Comparison of ENCODE assay signal across 18 cellular contexts in genomic region chr10:47314416-47314970, GRCh38. TPM values are rescaled to one million over a fixed set of nuclear protein-coding genes. Genes with fewer than 3 reads are reported as not detected.
DNase-seq lines count a peak whose midpoint lies in the region; ATAC-seq and TF ChIP-seq lines count a peak whose summit lies in the region.
"Had no signal": no experiment of that assay in that cellular context is flagged by ENCODE, and none has a peak within 500 bp of the region (broad histone marks: within the 10 kb centered on the region; RNA-seq: fewer than 3 reads in every experiment).

No MANE protein-coding gene starts in this region.

- no peak overlapping the region for H3K4me3 Mint-ChIP-seq in activated CD8-positive, alpha-beta T cell treated with anti-CD3 and anti-CD28 coated beads for 36 hours
- no peak overlapping the region for H3K4me3 Mint-ChIP-seq in activated CD8-positive, alpha-beta T cell treated with anti-CD3 and anti-CD28 coated beads, Interleukin-2, amount 10 ng/mL, durations not matched to agents 7 days and 5 days
- no peak overlapping the region for H3K4me3 Mint-ChIP-seq in GM23338
- H3K4me3 Mint-ChIP-seq: CD4-positive, alpha-beta memory T cell; H9 had no signal

- H3K27ac Mint-ChIP-seq in activated CD8-positive, alpha-beta T cell treated with anti-CD3 and anti-CD28 coated beads for 36 hours = peak overlapping the region; percentile 51
- no peak overlapping the region for H3K27ac Mint-ChIP-seq in activated CD8-positive, alpha-beta T cell treated with anti-CD3 and anti-CD28 coated beads, Interleukin-2, amount 10 ng/mL, durations not matched to agents 7 days and 5 days
- no peak overlapping the region for H3K27ac Mint-ChIP-seq in GM23338
- H3K27ac Mint-ChIP-seq: H9 had no signal

- H3K4me3 ChIP-seq in osteoblast (ENCODE audit: insufficient read depth, low read length) (no peak overlapping the region), GM23338 (no peak overlapping the region)
- H3K4me3 ChIP-seq: A549 had no signal

- H3K4me2 ChIP-seq in osteoblast (ENCODE audit: insufficient read depth, low read length) = no peak overlapping the region
- H3K4me2 ChIP-seq in GM23338 = no peak overlapping the region
- H3K4me2 ChIP-seq: A549 had no signal

- H3K9me3 ChIP-seq in osteoblast (ENCODE audit: low read depth, low read length) = no peaks in the 10 kb centered on the region
- H3K9me3 ChIP-seq: A549 had no signal

- H4K20me1 ChIP-seq in osteoblast (ENCODE audit: insufficient read depth, low read length) (no peaks in the 10 kb centered on the region), GM23338 (replicated peaks; ENCODE audit: insufficient read depth) (no peaks in the 10 kb centered on the region)

- DNase-seq in activated CD8-positive, alpha-beta T cell treated with anti-CD3 and anti-CD28 coated beads for 36 hours = no peak
- DNase-seq in activated CD8-positive, alpha-beta T cell treated with anti-CD3 and anti-CD28 coated beads, Interleukin-2, amount 10 ng/mL, durations not matched to agents 7 days and 5 days = no peak
- peak; percentile 43 for DNase-seq in left ventricle myocardium superior
- DNase-seq in left cardiac atrium = no peak
- DNase-seq in osteoblast (ENCODE audit: insufficient read length, low spot score, missing footprints) = peak; percentile 46
- DNase-seq in GM23338 (ENCODE audit: low spot score) = no peak
- DNase-seq: AML-193; CD4-positive, alpha-beta memory T cell; DMS79 treated with DMSO at 0.1 percent for 48 hours; GF-D8; H9 had no signal

- intact Hi-C loops in activated CD8-positive, alpha-beta T cell treated with anti-CD3 and anti-CD28 coated beads for 36 hours (cut with micrococcal nuclease) = no loop called here
- intact Hi-C loops in left ventricle myocardium superior (cut with micrococcal nuclease) = loop anchor here (10.0 kb wide), 1 partner anchor 290 kb away; no protein-coding TSS in a partner anchor
- intact Hi-C loops in left cardiac atrium (cut with DNase I) = loop anchor here (5.0 kb wide), 2 partner anchors 267 to 287 kb away; no protein-coding TSS in a partner anchor

- H2AFZ ChIP-seq in osteoblast (ENCODE audit: low read length) (no peak overlapping the region), GM23338 (no peak overlapping the region)

- CTCF ChIA-PET in activated CD8-positive, alpha-beta T cell treated with anti-CD3 and anti-CD28 coated beads for 36 hours (lab: Charles Lee) = interaction anchor here (0.9 to 6.9 kb wide), 6 partner anchors 26 to 312 kb away, joined by 3 to 204 read pairs (median 9); no protein-coding TSS in a partner anchor
- CTCF ChIA-PET in activated CD8-positive, alpha-beta T cell treated with anti-CD3 and anti-CD28 coated beads, Interleukin-2, amount 10 ng/mL, durations not matched to agents 7 days and 5 days (lab: Charles Lee) = interaction anchor here (0.9 to 9.4 kb wide), 4 partner anchors 26 to 289 kb away, joined by 3 to 238 read pairs (median 26); no protein-coding TSS in a partner anchor

- H3K27ac ChIP-seq in osteoblast (ENCODE audit: low read depth, low read length) (no peak overlapping the region), GM23338 (ENCODE audit: low read depth) (no peak overlapping the region)
- H3K27ac ChIP-seq: 22Rv1, A549, C4-2B had no signal

- H3K36me3 ChIP-seq in osteoblast (ENCODE audit: insufficient read depth, low read length) = no peaks in the 10 kb centered on the region
- no peaks in the 10 kb centered on the region for H3K36me3 ChIP-seq in GM23338 (ENCODE audit: insufficient read depth)

- no peaks in the 10 kb centered on the region for H3K36me3 Mint-ChIP-seq in activated CD8-positive, alpha-beta T cell treated with anti-CD3 and anti-CD28 coated beads for 36 hours (ENCODE audit: low read depth)
- no peaks in the 10 kb centered on the region for H3K36me3 Mint-ChIP-seq in activated CD8-positive, alpha-beta T cell treated with anti-CD3 and anti-CD28 coated beads, Interleukin-2, amount 10 ng/mL, durations not matched to agents 7 days and 5 days (ENCODE audit: low read depth)
- no peaks in the 10 kb centered on the region for H3K36me3 Mint-ChIP-seq in GM23338 (ENCODE audit: low read depth)
- H3K36me3 Mint-ChIP-seq: CD4-positive, alpha-beta memory T cell had no signal

- TF ChIP-seq CTCF in activated CD8-positive, alpha-beta T cell treated with anti-CD3 and anti-CD28 coated beads for 36 hours (IDR thresholded peaks at IDR 0.05) = no peak
- TF ChIP-seq CTCF in osteoblast (IDR thresholded peaks at IDR 0.05; ENCODE audit: extremely low read depth, low read depth, low read length) (no peak), GM23338 (conservative IDR thresholded peaks at IDR 0.05; ENCODE audit: low read depth in 2 of 2) (no peak)

- H3K79me2 ChIP-seq in osteoblast (ENCODE audit: insufficient read depth, low read length) = no peaks in the 10 kb centered on the region
- H3K79me2 ChIP-seq in GM23338 (replicated peaks; ENCODE audit: insufficient read depth) = no peaks in the 10 kb centered on the region

- no peaks in the 10 kb centered on the region for H3F3A ChIP-seq in GM23338 (replicated peaks; ENCODE audit: low read depth)

- H3K4me1 ChIP-seq in osteoblast (ENCODE audit: insufficient read depth, low read length) (no peaks in the 10 kb centered on the region), GM23338 (ENCODE audit: insufficient read depth) (no peaks in the 10 kb centered on the region)
- H3K4me1 ChIP-seq: A549 had no signal

- ATAC-seq in activated CD8-positive, alpha-beta T cell treated with anti-CD3 and anti-CD28 coated beads for 36 hours = no peak
- ATAC-seq in activated CD8-positive, alpha-beta T cell treated with anti-CD3 and anti-CD28 coated beads, Interleukin-2, amount 10 ng/mL, durations not matched to agents 7 days and 5 days = no peak
- no peak for ATAC-seq in left ventricle myocardium superior
- no peak for ATAC-seq in left cardiac atrium
- ATAC-seq in HG03354 (IDR thresholded peaks at IDR 0.05; ENCODE audit: poor library complexity, severe bottlenecking, unreplicated experiment) = no peak
- ATAC-seq in GM23338 = no peak
- ATAC-seq: A549 had no signal

- H3K27me3 Mint-ChIP-seq in activated CD8-positive, alpha-beta T cell treated with anti-CD3 and anti-CD28 coated beads for 36 hours = no peaks in the 10 kb centered on the region
- peaks cover 3% of the 10 kb centered on the region for H3K27me3 Mint-ChIP-seq in activated CD8-positive, alpha-beta T cell treated with anti-CD3 and anti-CD28 coated beads, Interleukin-2, amount 10 ng/mL, durations not matched to agents 7 days and 5 days (ENCODE audit: low read depth)
- H3K27me3 Mint-ChIP-seq in GM23338 (ENCODE audit: insufficient read depth, low read depth, poor library complexity) = peaks cover 13% of the 10 kb centered on the region

- POLR2A ChIA-PET in activated CD8-positive, alpha-beta T cell treated with anti-CD3 and anti-CD28 coated beads for 36 hours (lab: Charles Lee) = no interaction called here
- POLR2A ChIA-PET in activated CD8-positive, alpha-beta T cell treated with anti-CD3 and anti-CD28 coated beads, Interleukin-2, amount 10 ng/mL, durations not matched to agents 7 days and 5 days (lab: Charles Lee) = no interaction called here

- no peaks in the 10 kb centered on the region for H3K9me2 ChIP-seq in GM23338 (ENCODE audit: insufficient read depth)

- H3K27me3 ChIP-seq in osteoblast (ENCODE audit: insufficient read depth, low read length) (peaks cover 2% of the 10 kb centered on the region), GM23338 (ENCODE audit: insufficient read depth) (no peaks in the 10 kb centered on the region)

- peaks cover 18% of the 10 kb centered on the region for H3K4me1 Mint-ChIP-seq in activated CD8-positive, alpha-beta T cell treated with anti-CD3 and anti-CD28 coated beads for 36 hours (ENCODE audit: low read depth)
- peaks cover 18% of the 10 kb centered on the region for H3K4me1 Mint-ChIP-seq in activated CD8-positive, alpha-beta T cell treated with anti-CD3 and anti-CD28 coated beads, Interleukin-2, amount 10 ng/mL, durations not matched to agents 7 days and 5 days (ENCODE audit: low read depth)
- peaks cover 2% of the 10 kb centered on the region; the same call in 2 of the 3 replicates for H3K4me1 Mint-ChIP-seq in GM23338

- no peaks in the 10 kb centered on the region for H3K9me3 Mint-ChIP-seq in activated CD8-positive, alpha-beta T cell treated with anti-CD3 and anti-CD28 coated beads for 36 hours
- H3K9me3 Mint-ChIP-seq in activated CD8-positive, alpha-beta T cell treated with anti-CD3 and anti-CD28 coated beads, Interleukin-2, amount 10 ng/mL, durations not matched to agents 7 days and 5 days (ENCODE audit: insufficient read depth) = no peaks in the 10 kb centered on the region
- no peaks in the 10 kb centered on the region for H3K9me3 Mint-ChIP-seq in GM23338
- H3K9me3 Mint-ChIP-seq: CD4-positive, alpha-beta memory T cell; H9 had no signal

TF ChIP-seq in GM23338, 12 proteins besides CTCF, POLR2A, EP300 and RAD21 (continues in another document):
- TF ChIP-seq EZH2phosphoT487 (IDR thresholded peaks at IDR 0.05; ENCODE audit: unreplicated experiment) (no peak), JUNB (IDR thresholded peaks at IDR 0.05; ENCODE audit: unreplicated experiment) (no peak), STAT1 (IDR thresholded peaks at IDR 0.05; ENCODE audit: unreplicated experiment) (no peak)

RNA-seq across cellular contexts. Expression of gene GDF2, which starts 7.8 kb away (rescaled TPM):
- total RNA-seq in activated CD8-positive, alpha-beta T cell treated with anti-CD3 and anti-CD28 coated beads for 36 hours = not detected
- total RNA-seq in activated CD8-positive, alpha-beta T cell treated with anti-CD3 and anti-CD28 coated beads, Interleukin-2, amount 10 ng/mL, durations not matched to agents 7 days and 5 days = not detected
- total RNA-seq in left ventricle myocardium superior (not detected), left cardiac atrium (not detected), osteoblast (not detected in 2 replicates)
- not detected in 2 replicates for total RNA-seq in GM23338 (2014; rRNA removed; shearing (Covaris generic))
- polyA plus RNA-seq in GM23338 (2016; fragmentation: Nextera tagmentation; extraction: Ambion mirVana) = not detected in 2 replicates
- total RNA-seq: CD4-positive, alpha-beta memory T cell; H1; H9; HT-29 had no signal
- polyA plus RNA-seq: A549; BJ; CD4-positive, alpha-beta memory T cell; H1 had no signal

RNA-seq across cellular contexts. Expression of gene GDF10, which starts 14.5 kb away (rescaled TPM):
- 1 to 10 TPM; 1.4 to 1.5 TPM for total RNA-seq in activated CD8-positive, alpha-beta T cell treated with anti-CD3 and anti-CD28 coated beads for 36 hours
- total RNA-seq in activated CD8-positive, alpha-beta T cell treated with anti-CD3 and anti-CD28 coated beads, Interleukin-2, amount 10 ng/mL, durations not matched to agents 7 days and 5 days = not detected
- total RNA-seq in left ventricle myocardium superior (0.32 TPM), left cardiac atrium (1 to 10 TPM in 1 of 2 donors, under 1 TPM in 1; 0.89 to 1.4 TPM), osteoblast (under 0.01 TPM in 2 replicates)
- 0.21 and 0.43 TPM in 2 replicates for total RNA-seq in GM23338 (2014; rRNA removed; shearing (Covaris generic))
- not detected in 2 replicates for polyA plus RNA-seq in GM23338 (2016; fragmentation: Nextera tagmentation; extraction: Ambion mirVana)
- total RNA-seq: HT-29 had no signal
- polyA plus RNA-seq: BJ had no signal

RNA-seq across cellular contexts. Expression of gene RBP3, which starts 33.7 kb away (rescaled TPM):
- not detected for total RNA-seq in activated CD8-positive, alpha-beta T cell treated with anti-CD3 and anti-CD28 coated beads for 36 hours
- not detected for total RNA-seq in activated CD8-positive, alpha-beta T cell treated with anti-CD3 and anti-CD28 coated beads, Interleukin-2, amount 10 ng/mL, durations not matched to agents 7 days and 5 days
- total RNA-seq in left ventricle myocardium superior (not detected), left cardiac atrium (not detected), osteoblast (not detected in 2 replicates)
- total RNA-seq in GM23338 (2014; rRNA removed; shearing (Covaris generic)) = not detected in 2 replicates
- polyA plus RNA-seq in GM23338 (2016; fragmentation: Nextera tagmentation; extraction: Ambion mirVana) = not detected in 2 replicates
- total RNA-seq: CD4-positive, alpha-beta memory T cell; H1; H9 had no signal
- polyA plus RNA-seq: A549; BJ; CD4-positive, alpha-beta memory T cell; H1 had no signal

Comparison
In these comparisons a context has a peak if more than half of its experiments do, and no peak if none do; other contexts are left out.
1. DNase-seq: peak in left ventricle myocardium superior (single experiment) and osteoblast (single experiment); none in activated CD8-positive, alpha-beta T cell treated with anti-CD3 and anti-CD28 coated beads for 36 hours (single experiment), activated CD8-positive, alpha-beta T cell treated with anti-CD3 and anti-CD28 coated beads, Interleukin-2, amount 10 ng/mL, durations not matched to agents 7 days and 5 days (single experiment), left cardiac atrium (single experiment) and GM23338 (single experiment).